In the genomic region with DNA sequence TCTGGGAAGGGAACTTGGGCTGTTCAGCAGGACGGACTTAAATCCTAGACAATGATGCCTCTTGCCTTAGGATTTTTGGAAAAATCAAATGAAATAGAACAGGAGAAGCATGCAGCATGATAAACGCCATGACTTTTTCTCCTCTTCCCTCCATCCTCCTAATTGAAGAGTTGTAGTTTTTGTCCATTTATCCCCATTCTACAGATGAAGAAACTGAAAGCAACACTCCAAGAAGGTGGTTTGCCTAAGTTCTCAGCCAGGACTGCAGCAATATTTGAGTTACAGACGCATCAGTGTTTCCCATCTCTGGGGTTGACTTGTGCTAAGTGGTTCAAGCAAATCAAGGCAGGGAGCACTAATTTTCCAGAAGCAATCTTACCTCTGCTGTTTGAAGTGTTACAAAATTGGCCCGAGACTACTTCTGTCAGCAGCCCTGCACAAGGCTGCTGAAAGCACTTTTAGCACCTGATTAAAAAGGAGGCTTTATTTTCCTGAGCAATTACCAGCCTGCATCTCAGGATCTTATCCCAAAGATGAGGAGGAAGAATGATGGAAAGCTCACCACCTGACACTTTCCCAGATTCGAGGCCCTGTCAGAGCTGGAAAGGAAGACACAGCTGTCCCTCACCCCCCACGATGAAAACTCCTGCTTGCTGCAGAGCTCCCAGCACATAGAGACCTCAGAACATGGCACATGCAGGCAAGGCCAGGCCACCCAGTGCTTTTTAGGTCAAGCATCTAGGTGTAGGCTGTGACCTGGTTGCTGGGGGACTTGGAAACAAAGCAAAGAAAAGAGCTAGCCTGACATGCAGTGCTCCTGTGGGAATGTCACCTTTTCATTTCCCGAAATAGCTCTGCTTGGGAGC, we compare ENCODE assay signal across 19 cellular contexts. TPM values are rescaled to one million over a fixed set of nuclear protein-coding genes. Genes with fewer than 3 reads are reported as not detected.
DNase-seq lines count a peak whose midpoint lies in the region; ATAC-seq and TF ChIP-seq lines count a peak whose summit lies in the region.
"Had no signal": no experiment of that assay in that cellular context is flagged by ENCODE, and none has a peak within 500 bp of the region (broad histone marks: within the 10 kb centered on the region; RNA-seq: fewer than 3 reads in every experiment).

No MANE protein-coding gene starts in this region.

- H3K27ac ChIP-seq in heart right ventricle (peak overlapping the region in 8 of 10 donors; percentile 15 to 87 (median 72)), osteoblast (ENCODE audit: low read depth, low read length) (peak overlapping the region; percentile 43), Peyer's patch (no peak overlapping the region)
- H3K27ac ChIP-seq: A549 had no signal

- peaks cover 3 to 52% (median 32%) of the 10 kb centered on the region in 9 donors for H3K4me1 ChIP-seq in heart right ventricle
- H3K4me1 ChIP-seq in osteoblast (ENCODE audit: insufficient read depth, low read length), result peaks cover 8% of the 10 kb centered on the region
- H3K4me1 ChIP-seq in Peyer's patch, result no peaks in the 10 kb centered on the region
- H3K4me1 ChIP-seq: A549, Caco-2 had no signal

- H3K4me1 Mint-ChIP-seq in natural killer cell, result peaks cover 15 to 18% of the 10 kb centered on the region in 2 donors
- peaks cover 16 to 22% of the 10 kb centered on the region in 2 donors for H3K4me1 Mint-ChIP-seq in natural killer cell treated with Interleukin-12 subunit alpha and Interleukin-12 subunit beta and Interleukin-15 and Interleukin-18, amount 100 ng/mL, for 72 hours (ENCODE audit: low read depth in 2 of 2)
- no peaks in the 10 kb centered on the region for H3K4me1 Mint-ChIP-seq in type B pancreatic cell (ENCODE audit: unreplicated experiment)
- H3K4me1 Mint-ChIP-seq: CD4-positive, CD25-positive, alpha-beta regulatory T cell had no signal

- peak overlapping the region; percentile 44 to 65 for H3K27ac Mint-ChIP-seq in natural killer cell
- H3K27ac Mint-ChIP-seq in natural killer cell treated with Interleukin-12 subunit alpha and Interleukin-12 subunit beta and Interleukin-15 and Interleukin-18, amount 100 ng/mL, for 72 hours, result peak overlapping the region in 1 of 2 donors; percentile 37
- no peak overlapping the region for H3K27ac Mint-ChIP-seq in type B pancreatic cell
- H3K27ac Mint-ChIP-seq: CD4-positive, CD25-positive, alpha-beta regulatory T cell had no signal

- TF ChIP-seq CTCF in natural killer cell (IDR thresholded peaks at IDR 0.05) (no peak), heart right ventricle (IDR thresholded peaks at IDR 0.05) (no peak), osteoblast (IDR thresholded peaks at IDR 0.05; ENCODE audit: extremely low read depth, low read depth, low read length) (no peak), type B pancreatic cell (conservative IDR thresholded peaks at IDR 0.05) (no peak), Peyer's patch (IDR thresholded peaks at IDR 0.05) (no peak)

- TF ChIP-seq POLR2A in Peyer's patch (IDR thresholded peaks at IDR 0.05), result no peak

- H3K27me3 Mint-ChIP-seq in natural killer cell (ENCODE audit: low read depth in 2 of 2), result no peaks in the 10 kb centered on the region
- no peaks in the 10 kb centered on the region for H3K27me3 Mint-ChIP-seq in natural killer cell treated with Interleukin-12 subunit alpha and Interleukin-12 subunit beta and Interleukin-15 and Interleukin-18, amount 100 ng/mL, for 72 hours
- H3K27me3 Mint-ChIP-seq in type B pancreatic cell, result peaks cover 12% of the 10 kb centered on the region

- WGBS in heart right ventricle, 2 donors, result 46 to 51% methylated on average over 7 of the region's 7 CpGs

- intact Hi-C loops in natural killer cell (cut with micrococcal nuclease), result no loop called here
- intact Hi-C loops in heart right ventricle (cut with DNase I), result loop anchor here in 1 of 10 donors (2.0 kb wide), 1 partner anchor 20 kb away; a partner anchor contains a TSS

- H3K9me3 ChIP-seq in heart right ventricle (no peaks in the 10 kb centered on the region), osteoblast (ENCODE audit: low read depth, low read length) (no peaks in the 10 kb centered on the region), Peyer's patch (no peaks in the 10 kb centered on the region)
- H3K9me3 ChIP-seq: A549, Caco-2 had no signal

- H4K20me1 ChIP-seq in osteoblast (ENCODE audit: insufficient read depth, low read length), result no peaks in the 10 kb centered on the region

- peak overlapping the region; percentile 21 for H3K4me2 ChIP-seq in osteoblast (ENCODE audit: insufficient read depth, low read length)
- H3K4me2 ChIP-seq: A549 had no signal

- H3K4me3 ChIP-seq in heart right ventricle (no peak overlapping the region), osteoblast (ENCODE audit: insufficient read depth, low read length) (no peak overlapping the region), Peyer's patch (no peak overlapping the region)
- H3K4me3 ChIP-seq: A549 had no signal

- H3K27me3 ChIP-seq in heart right ventricle (no peaks in the 10 kb centered on the region), osteoblast (ENCODE audit: insufficient read depth, low read length) (no peaks in the 10 kb centered on the region), Peyer's patch (no peaks in the 10 kb centered on the region)

- H3K36me3 Mint-ChIP-seq in natural killer cell, result no peaks in the 10 kb centered on the region
- H3K36me3 Mint-ChIP-seq in natural killer cell treated with Interleukin-12 subunit alpha and Interleukin-12 subunit beta and Interleukin-15 and Interleukin-18, amount 100 ng/mL, for 72 hours, result no peaks in the 10 kb centered on the region
- no peaks in the 10 kb centered on the region for H3K36me3 Mint-ChIP-seq in type B pancreatic cell
- H3K36me3 Mint-ChIP-seq: CD4-positive, CD25-positive, alpha-beta regulatory T cell had no signal

- H3K36me3 ChIP-seq in heart right ventricle (no peaks in the 10 kb centered on the region), osteoblast (ENCODE audit: insufficient read depth, low read length) (no peaks in the 10 kb centered on the region), Peyer's patch (no peaks in the 10 kb centered on the region)

- H3K79me2 ChIP-seq in osteoblast (ENCODE audit: insufficient read depth, low read length), result no peaks in the 10 kb centered on the region

- no peak overlapping the region for H2AFZ ChIP-seq in osteoblast (ENCODE audit: low read length)

- H3K4me3 Mint-ChIP-seq in natural killer cell (no peak overlapping the region), type B pancreatic cell (no peak overlapping the region)
- H3K4me3 Mint-ChIP-seq in natural killer cell treated with Interleukin-12 subunit alpha and Interleukin-12 subunit beta and Interleukin-15 and Interleukin-18, amount 100 ng/mL, for 72 hours, result no peak overlapping the region
- H3K4me3 Mint-ChIP-seq: CD4-positive, CD25-positive, alpha-beta regulatory T cell had no signal

- peak; percentile 8 for DNase-seq in natural killer cell
- no peak for DNase-seq in natural killer cell treated with Interleukin-12 subunit alpha and Interleukin-12 subunit beta and Interleukin-15 and Interleukin-18, amount 100 ng/mL, for 72 hours (ENCODE audit: low spot score)
- no peak for DNase-seq in heart right ventricle
- DNase-seq in osteoblast (ENCODE audit: insufficient read length, low spot score, missing footprints), result no peak
- DNase-seq in type B pancreatic cell (ENCODE audit: extremely low spot score, unreplicated experiment), result peak; percentile 32
- DNase-seq in Peyer's patch, result no peak
- DNase-seq in NCI-H748 treated with DMSO at 0.1 percent for 48 hours (lab: John Stamatoyannopoulos, UW), result no peak
- DNase-seq: Caco-2; CD4-positive, CD25-positive, alpha-beta regulatory T cell; DMS153; KG1; NCI-H1436 treated with DMSO at 0.1 percent for 48 hours; NCI-H2081 treated with DMSO at 0.1 percent for 48 hours; NCI-H345; NCI-H69 had no signal

- H3K9me3 Mint-ChIP-seq in natural killer cell, result no peaks in the 10 kb centered on the region
- no peaks in the 10 kb centered on the region for H3K9me3 Mint-ChIP-seq in natural killer cell treated with Interleukin-12 subunit alpha and Interleukin-12 subunit beta and Interleukin-15 and Interleukin-18, amount 100 ng/mL, for 72 hours
- no peaks in the 10 kb centered on the region for H3K9me3 Mint-ChIP-seq in type B pancreatic cell
- H3K9me3 Mint-ChIP-seq: CD4-positive, CD25-positive, alpha-beta regulatory T cell had no signal

- ATAC-seq in natural killer cell (no peak), heart right ventricle (peak in 1 of 8 donors; percentile 21), GM21825 (IDR thresholded peaks at IDR 0.05; ENCODE audit: unreplicated experiment) (no peak)
- ATAC-seq in natural killer cell treated with Interleukin-12 subunit alpha and Interleukin-12 subunit beta and Interleukin-15 and Interleukin-18, amount 100 ng/mL, for 72 hours, result no peak
- ATAC-seq: A549 had no signal

RNA-seq across cellular contexts. Expression of a gene that starts 19.7 kb away (rescaled TPM):
- not detected for total RNA-seq in natural killer cell
- total RNA-seq in natural killer cell treated with Interleukin-12 subunit alpha and Interleukin-12 subunit beta and Interleukin-15 and Interleukin-18, amount 100 ng/mL, for 72 hours, result not detected
- 100 to 1,000 TPM in 9 of 10 donors, 10 to 100 TPM in 1; 56.0 to 225 (median 180) TPM for total RNA-seq in heart right ventricle
- 10 to 100 TPM in 1 of 2 donors, 1 to 10 TPM in 1; 3.6 to 23.0 TPM for polyA plus RNA-seq in heart right ventricle
- total RNA-seq in osteoblast, result not detected in 2 replicates
- total RNA-seq in type B pancreatic cell (ENCODE audit: low replicate concordance), result not detected in 2 replicates
- total RNA-seq in Peyer's patch, result not detected
- total RNA-seq: Caco-2; CD4-positive, CD25-positive, alpha-beta regulatory T cell; M059J; RPMI7951 had no signal
- polyA plus RNA-seq: A549; CD4-positive, CD25-positive, alpha-beta regulatory T cell had no signal

Comparison
In these comparisons a context has a peak if more than half of its experiments do, and no peak if none do; other contexts are left out.
1. DNase-seq: peak in natural killer cell (single experiment) and type B pancreatic cell (single experiment); none in natural killer cell treated with Interleukin-12 subunit alpha and Interleukin-12 subunit beta and Interleukin-15 and Interleukin-18, amount 100 ng/mL, for 72 hours (single experiment), heart right ventricle (0 of 2), osteoblast (single experiment), Peyer's patch (0 of 3) and NCI-H748 treated with DMSO at 0.1 percent for 48 hours (single experiment).
2. H3K27ac ChIP-seq: peak in heart right ventricle (8 of 10) and osteoblast (single experiment); none in Peyer's patch (0 of 4).
3. RNA of a gene that starts 19.7 kb away (total RNA-seq): 56.0 to 225 TPM in heart right ventricle; not detected in type B pancreatic cell, not detected in natural killer cell, not detected in natural killer cell treated with Interleukin-12 subunit alpha and Interleukin-12 subunit beta and Interleukin-15 and Interleukin-18, amount 100 ng/mL, for 72 hours, not detected in osteoblast and not detected in Peyer's patch; every median in the first group is over 10 times any median in the second.